8 cellular contexts compared by ENCODE assay signal in the genomic region with DNA sequence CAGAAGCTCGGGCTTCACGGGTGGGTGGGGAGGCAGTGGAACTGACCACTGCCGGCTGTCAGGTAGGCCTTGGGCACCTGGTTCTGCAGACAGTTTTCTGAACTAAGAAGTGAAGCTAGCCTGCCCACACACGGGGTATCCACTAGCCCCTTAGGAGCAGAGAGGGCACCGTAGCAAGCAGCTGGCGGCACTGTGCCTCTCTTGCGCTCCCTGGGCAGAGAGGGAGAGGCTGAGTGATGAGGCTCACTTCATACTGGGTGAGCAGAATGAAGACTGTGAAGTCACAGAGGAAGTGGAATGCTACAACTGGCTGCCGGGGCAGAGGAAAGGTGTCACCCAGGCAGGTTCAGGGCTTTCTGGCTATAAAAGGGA. TPM values are rescaled to one million over a fixed set of nuclear protein-coding genes. Genes with fewer than 3 reads are reported as not detected.
DNase-seq lines count a peak whose midpoint lies in the region; ATAC-seq lines count a peak whose summit lies in the region.

No MANE protein-coding gene starts in this region.

- WGBS in urinary bladder = 52% methylated on average over 8 of the region's 8 CpGs

- peak; percentile 40 to 63 for ATAC-seq in activated naive CD4-positive, alpha-beta T cell treated with anti-CD3 and anti-CD28 coated beads, Interleukin-2, amount 50 U/mL, for 72 hours
- ATAC-seq in HG03432 (IDR thresholded peaks at IDR 0.05; ENCODE audit: unreplicated experiment) = no peak

- H3K9me3 Mint-ChIP-seq in activated naive CD4-positive, alpha-beta T cell treated with anti-CD3 and anti-CD28 coated beads, Interleukin-2, amount 50 U/mL, for 72 hours = no peaks in the 10 kb centered on the region

- no peaks in the 10 kb centered on the region for H3K4me1 ChIP-seq in urinary bladder (ENCODE audit: insufficient read depth)

- H3K27ac ChIP-seq in urinary bladder (ENCODE audit: low read depth) = no peak overlapping the region

- H3K36me3 Mint-ChIP-seq in activated naive CD4-positive, alpha-beta T cell treated with anti-CD3 and anti-CD28 coated beads, Interleukin-2, amount 50 U/mL, for 72 hours = peaks cover 30 to 43% of the 10 kb centered on the region in 2 donors

- DNase-seq in COLO668 (lab: John Stamatoyannopoulos, UW; ENCODE audit: unreplicated experiment) (peak; percentile 31), NAMALWA (ENCODE audit: low spot score) (peak; percentile 62), mesenteric fat pad (ENCODE audit: low spot score) (peak; percentile 57), NCI-H526 treated with DMSO at 0.1 percent for 48 hours (lab: John Stamatoyannopoulos, UW) (no peak), NCI-H1930 (lab: John Stamatoyannopoulos, UW) (no peak)
- DNase-seq in activated naive CD4-positive, alpha-beta T cell treated with anti-CD3 and anti-CD28 coated beads, Interleukin-2, amount 50 U/mL, for 72 hours (ENCODE audit: low spot score in 2 of 2) = peak; percentile 49 to 65

- no peaks in the 10 kb centered on the region for H3K36me3 ChIP-seq in urinary bladder (ENCODE audit: insufficient read depth)

- H3K4me3 ChIP-seq in urinary bladder (ENCODE audit: low read depth, low read length) = peak overlapping the region; percentile 64

- H3K27ac Mint-ChIP-seq in activated naive CD4-positive, alpha-beta T cell treated with anti-CD3 and anti-CD28 coated beads, Interleukin-2, amount 50 U/mL, for 72 hours = peak overlapping the region; percentile 85 to 99

RNA-seq across cellular contexts. Expression of gene ITPRIPL1, which starts 0.8 kb away (rescaled TPM):
- 10 to 100 TPM; 15.5 to 28.2 TPM for total RNA-seq in activated naive CD4-positive, alpha-beta T cell treated with anti-CD3 and anti-CD28 coated beads, Interleukin-2, amount 50 U/mL, for 72 hours
- total RNA-seq in mesenteric fat pad (3.1 TPM), urinary bladder (3.3 TPM)
- 0.99 TPM for polyA plus RNA-seq in urinary bladder

RNA-seq across cellular contexts. Expression of gene NCAPH, which starts 9.7 kb away (rescaled TPM):
- total RNA-seq in activated naive CD4-positive, alpha-beta T cell treated with anti-CD3 and anti-CD28 coated beads, Interleukin-2, amount 50 U/mL, for 72 hours = 10 to 100 TPM; 79.1 to 88.6 TPM
- total RNA-seq in mesenteric fat pad (0.77 TPM), urinary bladder (6.5 TPM)
- 0.70 TPM for polyA plus RNA-seq in urinary bladder

RNA-seq across cellular contexts. Expression of gene SNRNP200, which starts 20.5 kb away (rescaled TPM):
- total RNA-seq in activated naive CD4-positive, alpha-beta T cell treated with anti-CD3 and anti-CD28 coated beads, Interleukin-2, amount 50 U/mL, for 72 hours = 100 to 1,000 TPM; 187 to 193 TPM
- total RNA-seq in mesenteric fat pad (87.2 TPM), urinary bladder (58.3 TPM)
- polyA plus RNA-seq in urinary bladder = 107 TPM

RNA-seq across cellular contexts. Expression of gene CIAO1, which starts 59.8 kb away (rescaled TPM):
- total RNA-seq in activated naive CD4-positive, alpha-beta T cell treated with anti-CD3 and anti-CD28 coated beads, Interleukin-2, amount 50 U/mL, for 72 hours = 10 to 100 TPM; 71.5 to 82.9 TPM
- total RNA-seq in mesenteric fat pad (71.0 TPM), urinary bladder (52.4 TPM)
- 60.3 TPM for polyA plus RNA-seq in urinary bladder

Comparison
In these comparisons a context has a peak if more than half of its experiments do, and no peak if none do; other contexts are left out.
1. DNase-seq: peak in COLO668 (single experiment), NAMALWA (single experiment), activated naive CD4-positive, alpha-beta T cell treated with anti-CD3 and anti-CD28 coated beads, Interleukin-2, amount 50 U/mL, for 72 hours (2 of 2) and mesenteric fat pad (single experiment); none in NCI-H526 treated with DMSO at 0.1 percent for 48 hours (single experiment) and NCI-H1930 (0 of 2).
2. RNA of gene NCAPH, which starts 9.7 kb away (total RNA-seq): 79.1 to 88.6 TPM in activated naive CD4-positive, alpha-beta T cell treated with anti-CD3 and anti-CD28 coated beads, Interleukin-2, amount 50 U/mL, for 72 hours; 6.5 TPM in urinary bladder (single experiment) and 0.77 TPM in mesenteric fat pad (single experiment); every median in the first group is over 10 times any median in the second.